21 cellular contexts compared by ENCODE assay signal in genomic region chr16:56534847-56535383, GRCh38. TPM values are rescaled to one million over a fixed set of nuclear protein-coding genes. Genes with fewer than 3 reads are reported as not detected.
DNase-seq lines count a peak whose midpoint lies in the region; FAIRE-seq and TF ChIP-seq lines count a peak whose summit lies in the region.
"Had no signal": no experiment of that assay in that cellular context is flagged by ENCODE, and none has a peak within 500 bp of the region (broad histone marks: within the 10 kb centered on the region; RNA-seq: fewer than 3 reads in every experiment).

No MANE protein-coding gene starts in this region.

- no peak overlapping the region for H3K4me2 ChIP-seq in H1 (ENCODE audit: insufficient read depth in 1 of 2, low read depth in 2 of 2, low read length in 2 of 2)
- no peak overlapping the region for H3K4me2 ChIP-seq in Karpas-422 (ENCODE audit: low read depth, low read length, poor library complexity, severe bottlenecking)
- H3K4me2 ChIP-seq in mesenchymal stem cell (ENCODE audit: low read length, poor library complexity, severe bottlenecking): no peak overlapping the region
- no peak overlapping the region for H3K4me2 ChIP-seq in PC-9

- H3K9me2 ChIP-seq in Karpas-422 (replicated peaks; ENCODE audit: insufficient read depth, low read length) (no peaks in the 10 kb centered on the region), PC-9 (ENCODE audit: insufficient read depth) (no peaks in the 10 kb centered on the region)

- H3F3A ChIP-seq in PC-9 (ENCODE audit: insufficient read depth, low read depth): peaks cover 7% of the 10 kb centered on the region; the same call in 1 of the 2 replicates

- TF ChIP-seq RAD21 in H1 (IDR thresholded peaks at IDR 0.05 in 1 of 2, conservative IDR thresholded peaks at IDR 0.05 in 1 of 2; ENCODE audit: low read depth in 2 of 2, low read length in 2 of 2): no peak

- no peak overlapping the region for H2AK5ac ChIP-seq in H1 (ENCODE audit: low read depth, low read length)
- H2AK5ac ChIP-seq in mesenchymal stem cell (ENCODE audit: low read length, severe bottlenecking): no peak overlapping the region

- no peak overlapping the region for H4K5ac ChIP-seq in H1 (ENCODE audit: insufficient read length, low read depth, low read length)

- no peaks in the 10 kb centered on the region for H3K9me3 ChIP-seq in H1 (ENCODE audit: insufficient read depth in 2 of 2, low read depth in 1 of 2, low read length in 1 of 2)
- no peaks in the 10 kb centered on the region for H3K9me3 ChIP-seq in Karpas-422 (ENCODE audit: low read length)
- H3K9me3 ChIP-seq in mesenchymal stem cell (ENCODE audit: control insufficient read depth, low read length): no peaks in the 10 kb centered on the region
- no peaks in the 10 kb centered on the region for H3K9me3 ChIP-seq in PC-9 (ENCODE audit: insufficient read depth, low read depth)

- H3K79me1 ChIP-seq in H1 (ENCODE audit: low read depth, low read length) (no peaks in the 10 kb centered on the region), mesenchymal stem cell (replicated peaks; ENCODE audit: low read length, poor library complexity, severe bottlenecking) (no peaks in the 10 kb centered on the region)

- H3K18ac ChIP-seq in H1 (ENCODE audit: extremely low read depth, low read length) (no peak overlapping the region), mesenchymal stem cell (ENCODE audit: low read depth in 1 of 2, low read length in 2 of 2) (no peak overlapping the region)

- no peak overlapping the region for H2BK120ac ChIP-seq in H1 (replicated peaks; ENCODE audit: low read depth, low read length)
- H2BK120ac ChIP-seq in mesenchymal stem cell (ENCODE audit: low read depth, low read length): no peak overlapping the region

- no peak overlapping the region for H3K56ac ChIP-seq in H1 (replicated peaks; ENCODE audit: insufficient read length, low read depth, low read length)

- no peak overlapping the region for H3K14ac ChIP-seq in H1 (ENCODE audit: insufficient read length)
- no peak overlapping the region for H3K14ac ChIP-seq in mesenchymal stem cell (ENCODE audit: low read length in 2 of 2)

- H2BK20ac ChIP-seq in H1 (ENCODE audit: low read length): no peak overlapping the region

- no peak for TF ChIP-seq POLR2A in H1 (IDR thresholded peaks at IDR 0.05; ENCODE audit: control extremely low read depth in 1 of 2, low read depth in 2 of 2, low read length in 2 of 2)

- DNase-seq in COLO668 (lab: John Stamatoyannopoulos, UW; ENCODE audit: unreplicated experiment) (peak; percentile 14), NCI-H146 (lab: John Stamatoyannopoulos, UW) (peak; percentile 47), H1 (ENCODE audit: low read depth in 1 of 2, low spot score in 2 of 2) (no peak), Karpas-422 (no peak), mesenchymal stem cell (no peak), PC-9 (no peak), NCI-H1436 treated with DMSO at 0.1 percent for 48 hours (lab: John Stamatoyannopoulos, UW) (no peak)
- DNase-seq: ACHN, DMS 273 treated with DMSO at 0.1 percent for 48 hours, EL, HCEC 1CT, MV-4-11, NCI-H2029, NCI-H2171, NCI-H446, NCI-H82 had no signal

- H2BK15ac ChIP-seq in H1 (ENCODE audit: low read length) (no peak overlapping the region), mesenchymal stem cell (ENCODE audit: low read depth, poor library complexity, severe bottlenecking) (no peak overlapping the region)

- TF ChIP-seq CTCF in 22Rv1 (IDR thresholded peaks at IDR 0.05) (peak; percentile 52), H1 (IDR thresholded peaks at IDR 0.05; ENCODE audit: control extremely low read depth in 1 of 3, insufficient read depth in 1 of 3, low read depth in 1 of 3, low read length in 3 of 3) (peak in 2 of 3 experiments; percentile 16 to 21; a peak in 2 of 4 replicates), PC-9 (conservative IDR thresholded peaks at IDR 0.05) (no peak)

- H3K4ac ChIP-seq in H1 (replicated peaks; ENCODE audit: insufficient read length, low read depth, low read length) (no peak overlapping the region), mesenchymal stem cell (ENCODE audit: low read depth in 1 of 2, low read length in 2 of 2) (no peak overlapping the region)

- no peak overlapping the region for H2BK12ac ChIP-seq in H1 (ENCODE audit: low read depth, low read length)
- no peak overlapping the region for H2BK12ac ChIP-seq in mesenchymal stem cell (ENCODE audit: low read length in 2 of 2)

- H2AFZ ChIP-seq in H1 (ENCODE audit: low read length) (no peak overlapping the region), Karpas-422 (ENCODE audit: low read length) (no peak overlapping the region), mesenchymal stem cell (ENCODE audit: low read depth, low read length) (no peak overlapping the region), PC-9 (no peak overlapping the region)

- H3K4me1 ChIP-seq in H1 (replicated peaks in 1 of 4; ENCODE audit: control insufficient read depth in 3 of 4, insufficient read depth in 4 of 4, low read length in 3 of 4): no peaks in the 10 kb centered on the region
- no peaks in the 10 kb centered on the region for H3K4me1 ChIP-seq in Karpas-422 (ENCODE audit: low read length)
- H3K4me1 ChIP-seq in mesenchymal stem cell (ENCODE audit: control insufficient read depth, insufficient read depth, low read depth, low read length): peaks cover 2% of the 10 kb centered on the region
- H3K4me1 ChIP-seq in PC-9 (replicated peaks; ENCODE audit: insufficient read depth): no peaks in the 10 kb centered on the region

- no peak for FAIRE-seq in H1 (lab: Jason Lieb, UNC)
- FAIRE-seq: GM12878, GM19239, K562 had no signal

- 87% methylated on average over 8 of the region's 8 CpGs; no CpG with 5 or more reads in 1 of the 2 experiments for WGBS in H1 (ENCODE audit: extremely low coverage in 1 of 2, insufficient coverage in 1 of 2, insufficient read length in 1 of 2, insufficient replicate concordance in 2 of 2, low coverage in 1 of 2, low lambda C conversion rate in 2 of 2, missing lambda C conversion rate in 1 of 2), 2 experiments
- 68% methylated on average over 8 of the region's 8 CpGs for WGBS in mesenchymal stem cell

- peaks cover 0 to 4% (median under 1%) of the 10 kb centered on the region in 4 experiments; a peak in 3 of 7 replicates for H3K27me3 ChIP-seq in H1 (replicated peaks in 1 of 4; ENCODE audit: control insufficient read depth in 3 of 4, extremely low read depth in 1 of 4, insufficient read depth in 3 of 4, low read length in 3 of 4)
- no peaks in the 10 kb centered on the region for H3K27me3 ChIP-seq in Karpas-422 (ENCODE audit: low read length)
- peaks cover 30 to 40% of the 10 kb centered on the region in 2 experiments for H3K27me3 ChIP-seq in mesenchymal stem cell (ENCODE audit: control insufficient read depth in 1 of 2, insufficient read depth in 1 of 2, low read length in 2 of 2)
- no peaks in the 10 kb centered on the region for H3K27me3 ChIP-seq in PC-9 (ENCODE audit: insufficient read depth, low read depth)

- intact Hi-C loops in PC-9 (cut with micrococcal nuclease; ENCODE audit: unreplicated experiment): no loop called here

- H4K20me1 ChIP-seq in H1 (replicated peaks in 1 of 2; ENCODE audit: control insufficient read depth in 1 of 2, insufficient read depth in 2 of 2, low read length in 2 of 2) (no peaks in the 10 kb centered on the region), Karpas-422 (ENCODE audit: insufficient read depth, low read depth, low read length) (no peaks in the 10 kb centered on the region), PC-9 (ENCODE audit: insufficient read depth) (no peaks in the 10 kb centered on the region)

- 0 out of 2 replicates have a peak overlapping the region, but pooled peaks have one; percentile 2 for H2BK5ac ChIP-seq in H1 (ENCODE audit: low read depth, low read length)
- no peak overlapping the region for H2BK5ac ChIP-seq in mesenchymal stem cell (ENCODE audit: low read depth, low read length, poor library complexity, severe bottlenecking)

- H3K23me2 ChIP-seq in H1 (ENCODE audit: low read depth, low read length): no peaks in the 10 kb centered on the region

- H4K8ac ChIP-seq in H1 (ENCODE audit: extremely low read depth, insufficient read depth, low read length) (no peak overlapping the region), mesenchymal stem cell (ENCODE audit: low read length) (no peak overlapping the region)

- no peak for TF ChIP-seq EP300 in H1 (IDR thresholded peaks at IDR 0.05; ENCODE audit: borderline replicate concordance in 1 of 2, low read depth in 2 of 2, low read length in 2 of 2)

- no peak overlapping the region for H3K4me3 ChIP-seq in H1 (ENCODE audit: extremely low read depth in 1 of 4, insufficient read depth in 2 of 4, low read depth in 3 of 4, low read length in 4 of 4)
- H3K4me3 ChIP-seq in Karpas-422 (ENCODE audit: low read length): no peak overlapping the region
- no peak overlapping the region for H3K4me3 ChIP-seq in mesenchymal stem cell (ENCODE audit: insufficient read depth in 1 of 2, low read depth in 1 of 2, low read length in 2 of 2)
- H3K4me3 ChIP-seq in PC-9: no peak overlapping the region
- H3K4me3 ChIP-seq: GM12878, K562 had no signal

- H3K36me3 ChIP-seq in H1 (ENCODE audit: control insufficient read depth in 2 of 4, insufficient read depth in 4 of 4, low read length in 3 of 4) (no peaks in the 10 kb centered on the region), Karpas-422 (ENCODE audit: insufficient read depth, low read length) (no peaks in the 10 kb centered on the region), mesenchymal stem cell (ENCODE audit: control insufficient read depth in 1 of 2, insufficient read depth in 2 of 2, low read depth in 1 of 2, low read length in 2 of 2) (no peaks in the 10 kb centered on the region), PC-9 (ENCODE audit: low read depth) (no peaks in the 10 kb centered on the region)

- H3K23ac ChIP-seq in H1 (ENCODE audit: insufficient read length) (no peak overlapping the region), mesenchymal stem cell (ENCODE audit: low read length in 2 of 2) (no peak overlapping the region)

- CTCF ChIA-PET in H1 (lab: Charles Lee; ENCODE audit: partially characterized antibody) (interaction anchor here (1.1 to 1.9 kb wide), 5 partner anchors 13 to 69 kb away, joined by 3 to 6 read pairs (median 5); no protein-coding TSS in a partner anchor), PC-9 (lab: Charles Lee) (no interaction called here)

- H4K91ac ChIP-seq in H1 (replicated peaks; ENCODE audit: insufficient read length, low read length): no peak overlapping the region
- H4K91ac ChIP-seq in mesenchymal stem cell (ENCODE audit: low read length): no peak overlapping the region

- H3K79me2 ChIP-seq in H1 (ENCODE audit: control insufficient read depth in 1 of 2, insufficient read depth in 2 of 2, low read length in 2 of 2) (no peaks in the 10 kb centered on the region), Karpas-422 (ENCODE audit: low read length) (no peaks in the 10 kb centered on the region), PC-9 (ENCODE audit: low read depth) (no peaks in the 10 kb centered on the region)

- H3K27ac ChIP-seq in 22Rv1: no peak overlapping the region
- H3K27ac ChIP-seq in H1 (ENCODE audit: low read depth, low read length): no peak overlapping the region
- no peak overlapping the region for H3K27ac ChIP-seq in Karpas-422 (ENCODE audit: low read length)
- no peak overlapping the region for H3K27ac ChIP-seq in mesenchymal stem cell (ENCODE audit: low read length, poor library complexity, severe bottlenecking)
- no peak overlapping the region for H3K27ac ChIP-seq in PC-9

- H3K9ac ChIP-seq in H1 (replicated peaks in 1 of 4; ENCODE audit: extremely low read depth in 1 of 4, low read depth in 3 of 4, low read length in 3 of 4) (no peak overlapping the region), Karpas-422 (ENCODE audit: low read length) (no peak overlapping the region), mesenchymal stem cell (ENCODE audit: low read length) (no peak overlapping the region)

- no TSS peak for BruUV-seq in PC-9 (replicated peaks; lab: Mats Ljungman, UMichigan)

- POLR2A ChIA-PET in H1 (lab: Charles Lee; ENCODE audit: partially characterized antibody) (no interaction called here), PC-9 (lab: Charles Lee; ENCODE audit: unreplicated experiment) (no interaction called here)

RNA-seq across cellular contexts. Expression of gene BBS2, which starts 15.1 kb away (rescaled TPM):
- total RNA-seq in H1 (2021; fragmentation: NEBNext Ultra II Directional; extraction: Animal tissue kit (Norgen Biotek cat#: 25700)): 11.6 and 12.3 TPM in 2 replicates
- 12.0 and 15.1 TPM in 2 replicates for polyA plus RNA-seq in H1 (2011; rRNA removed)
- polyA plus RNA-seq in H1 (2011; cell fraction: cytosol; rRNA removed): 18.0 TPM
- 28.6 TPM for polyA plus RNA-seq in H1 (2011; cell fraction: nucleus; rRNA removed)
- 11.6 to 18.7 TPM (median 14.9 TPM) in 4 replicates for polyA plus RNA-seq in H1 (2012, experiment 1 of 2)
- polyA plus RNA-seq in H1 (2012, experiment 2 of 2): 3.2 TPM
- polyA plus RNA-seq in H1 (2013, experiment 1 of 2): 8.3 TPM
- polyA plus RNA-seq in H1 (2013, experiment 2 of 2): 7.3 TPM
- 18.6 and 26.5 TPM in 2 replicates for polyA minus RNA-seq in H1 (2011; rRNA and poly(A)+ RNA removed)
- 7.7 TPM for polyA minus RNA-seq in H1 (2011; cell fraction: cytosol; rRNA and poly(A)+ RNA removed)
- polyA minus RNA-seq in H1 (2011; cell fraction: nucleus; rRNA and poly(A)+ RNA removed): 16.7 TPM
- total RNA-seq in Karpas-422 (2014; rRNA removed; shearing (Covaris generic); ENCODE audit: low replicate concordance): 55.5 and 66.2 TPM in 2 replicates
- polyA plus RNA-seq in mesenchymal stem cell (2013, experiment 1 of 2): 22.8 TPM
- polyA plus RNA-seq in mesenchymal stem cell (2013, experiment 2 of 2): 21.2 TPM
- 56.3 and 77.8 TPM in 2 replicates for total RNA-seq in PC-9 (2021)

RNA-seq across cellular contexts. Expression of gene MT4, which starts 30.0 kb away (rescaled TPM):
- total RNA-seq in H1 (2021; fragmentation: NEBNext Ultra II Directional; extraction: Animal tissue kit (Norgen Biotek cat#: 25700)): not detected in 2 replicates
- not detected in 2 replicates for polyA plus RNA-seq in H1 (2011; rRNA removed)
- not detected for polyA plus RNA-seq in H1 (2011; cell fraction: cytosol; rRNA removed)
- not detected for polyA plus RNA-seq in H1 (2011; cell fraction: nucleus; rRNA removed)
- polyA plus RNA-seq in H1 (2012, experiment 1 of 2): not detected in 4 replicates
- not detected for polyA plus RNA-seq in H1 (2012, experiment 2 of 2)
- not detected for polyA plus RNA-seq in H1 (2013, experiment 1 of 2)
- polyA plus RNA-seq in H1 (2013, experiment 2 of 2): not detected
- polyA minus RNA-seq in H1 (2011; rRNA and poly(A)+ RNA removed): not detected in 2 replicates
- not detected for polyA minus RNA-seq in H1 (2011; cell fraction: cytosol; rRNA and poly(A)+ RNA removed)
- polyA minus RNA-seq in H1 (2011; cell fraction: nucleus; rRNA and poly(A)+ RNA removed): not detected
- total RNA-seq in Karpas-422 (2014; rRNA removed; shearing (Covaris generic); ENCODE audit: low replicate concordance): not detected in 2 replicates
- not detected for polyA plus RNA-seq in mesenchymal stem cell (2013, experiment 1 of 2)
- not detected for polyA plus RNA-seq in mesenchymal stem cell (2013, experiment 2 of 2)
- not detected in 2 replicates for total RNA-seq in PC-9 (2021)
- total RNA-seq: GM12878, K562 had no signal
- polyA plus RNA-seq: CD14-positive monocyte, GM12878, K562 had no signal

RNA-seq across cellular contexts. Expression of gene MT3, which starts 54.4 kb away (rescaled TPM):
- total RNA-seq in H1 (2021; fragmentation: NEBNext Ultra II Directional; extraction: Animal tissue kit (Norgen Biotek cat#: 25700)): not detected in 2 replicates
- 0.17 TPM in 1 of 2 replicates, not detected in the other for polyA plus RNA-seq in H1 (2011; rRNA removed)
- polyA plus RNA-seq in H1 (2011; cell fraction: cytosol; rRNA removed): not detected
- not detected for polyA plus RNA-seq in H1 (2011; cell fraction: nucleus; rRNA removed)
- not detected in 4 replicates for polyA plus RNA-seq in H1 (2012, experiment 1 of 2)
- polyA plus RNA-seq in H1 (2012, experiment 2 of 2): not detected
- 0.18 TPM for polyA plus RNA-seq in H1 (2013, experiment 1 of 2)
- 0.17 TPM for polyA plus RNA-seq in H1 (2013, experiment 2 of 2)
- polyA minus RNA-seq in H1 (2011; rRNA and poly(A)+ RNA removed): 1.8 TPM in 1 of 2 replicates, not detected in the other
- not detected for polyA minus RNA-seq in H1 (2011; cell fraction: cytosol; rRNA and poly(A)+ RNA removed)
- polyA minus RNA-seq in H1 (2011; cell fraction: nucleus; rRNA and poly(A)+ RNA removed): not detected
- not detected in 2 replicates for total RNA-seq in Karpas-422 (2014; rRNA removed; shearing (Covaris generic); ENCODE audit: low replicate concordance)
- not detected for polyA plus RNA-seq in mesenchymal stem cell (2013, experiment 1 of 2)
- 0.18 TPM for polyA plus RNA-seq in mesenchymal stem cell (2013, experiment 2 of 2)
- total RNA-seq in PC-9 (2021): not detected in 2 replicates
- total RNA-seq: GM12878, K562 had no signal
- polyA plus RNA-seq: CD14-positive monocyte, K562 had no signal

Comparison
In these comparisons a context has a peak if more than half of its experiments do, and no peak if none do; other contexts are left out.
1. DNase-seq: peak in COLO668 (single experiment) and NCI-H146 (single experiment); none in H1 (0 of 2), Karpas-422 (single experiment), mesenchymal stem cell (single experiment), PC-9 (0 of 2) and NCI-H1436 treated with DMSO at 0.1 percent for 48 hours (single experiment).